ENCODE assay signal across 7 cellular contexts in the genomic region with DNA sequence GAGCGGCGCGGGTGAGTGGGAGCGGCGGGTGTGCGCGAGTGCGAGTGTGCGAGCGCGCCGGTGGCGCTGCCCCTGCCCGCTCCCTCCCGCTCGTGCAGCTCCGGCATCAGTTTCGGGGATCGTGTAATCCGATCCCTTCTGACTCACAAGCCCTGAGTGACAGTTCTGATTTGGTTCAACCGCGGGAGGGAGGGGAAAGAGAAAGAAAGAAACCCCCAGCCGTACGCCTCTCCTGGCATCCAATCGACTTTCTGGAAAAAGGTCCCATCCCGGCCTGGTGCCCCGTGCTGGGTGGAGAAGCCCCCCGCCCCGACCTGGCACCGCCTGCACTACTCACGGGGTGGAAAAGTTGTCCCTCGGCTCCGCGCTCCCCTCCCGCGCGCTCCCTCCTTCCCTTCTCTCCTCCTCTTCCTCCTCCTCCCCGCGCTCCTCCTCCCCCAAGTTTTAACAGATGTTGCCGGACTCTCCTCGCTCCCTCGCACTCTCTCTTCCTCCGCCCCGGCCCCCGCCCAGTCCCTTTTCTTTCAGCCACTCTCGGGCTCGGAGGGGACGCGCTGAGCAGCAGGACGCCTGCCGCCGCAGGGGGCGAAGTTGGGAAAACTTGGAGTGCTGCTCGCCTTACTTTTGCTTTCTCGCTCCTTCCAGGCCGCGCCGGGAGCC. TPM values are rescaled to one million over a fixed set of nuclear protein-coding genes. Genes with fewer than 3 reads are reported as not detected.
DNase-seq lines count a peak whose midpoint lies in the region; ATAC-seq and TF ChIP-seq lines count a peak whose summit lies in the region.

GLI3 (minus strand) TSS at position 48 of the 660 bp plus-strand sequence. CDS start 13,956 bp downstream, outside the sequence.

- H2BK15ac ChIP-seq in neuronal stem cell (ENCODE audit: low read length), result peak within 1 kb of the TSS; percentile 90

- H3K23ac ChIP-seq in neuronal stem cell (ENCODE audit: low read depth, low read length, poor library complexity), result peak within 1 kb of the TSS; percentile 23

- DNase-seq in GM06990 (ENCODE audit: extremely low read depth, insufficient read length), result peak; percentile 30
- DNase-seq in Kasumi-1 (lab: John Stamatoyannopoulos, UW), result peak; percentile 84
- peak in 1 of 2 donors; percentile 36 for DNase-seq in activated naive CD4-positive, alpha-beta T cell treated with anti-CD3 and anti-CD28 coated beads, Interleukin-2, amount 50 U/mL, for 72 hours (ENCODE audit: low spot score in 2 of 2)
- DNase-seq in glomerular visceral epithelial cell (ENCODE audit: extremely low spot score), result peak; percentile 87
- peak; percentile 94 for DNase-seq in neuronal stem cell (ENCODE audit: low spot score)
- DNase-seq in central memory CD4-positive, alpha-beta T cell, result no peak

- H2AFZ ChIP-seq in neuronal stem cell (ENCODE audit: low read length), result peak within 1 kb of the TSS; percentile 87

- H3K36me3 ChIP-seq in GM06990 (ENCODE audit: control insufficient read depth, insufficient read depth, low read length) (no peaks in the 10 kb centered on the region), neuronal stem cell (replicated peaks in 1 of 2; ENCODE audit: control insufficient read depth in 2 of 2, insufficient read depth in 2 of 2, low read length in 2 of 2) (peaks cover 0 to 7% of the 10 kb centered on the region in 2 donors)

- no peak for TF ChIP-seq CTCF in GM06990 (IDR thresholded peaks at IDR 0.05; ENCODE audit: insufficient read depth, low read length, poor library complexity, severe bottlenecking)

- peak within 1 kb of the TSS; percentile 81 for H2AK5ac ChIP-seq in neuronal stem cell (ENCODE audit: low read depth, low read length)

- peak within 1 kb of the TSS; percentile 99 for H2BK5ac ChIP-seq in neuronal stem cell (ENCODE audit: low read length)

- peaks cover 5 to 15% of the 10 kb centered on the region in 2 donors for H3K36me3 Mint-ChIP-seq in activated naive CD4-positive, alpha-beta T cell treated with anti-CD3 and anti-CD28 coated beads, Interleukin-2, amount 50 U/mL, for 72 hours

- peak within 1 kb of the TSS; percentile 15 for H4K91ac ChIP-seq in neuronal stem cell (ENCODE audit: low read depth, low read length, poor library complexity)

- H3K9me3 Mint-ChIP-seq in activated naive CD4-positive, alpha-beta T cell treated with anti-CD3 and anti-CD28 coated beads, Interleukin-2, amount 50 U/mL, for 72 hours, result peaks cover 0 to 3% of the 10 kb centered on the region in 2 donors

- H3K4ac ChIP-seq in neuronal stem cell (ENCODE audit: low read length), result peak within 1 kb of the TSS; percentile 71

- no peak within 1 kb of the TSS for H3K14ac ChIP-seq in neuronal stem cell (ENCODE audit: low read length)

- H3K4me1 ChIP-seq in neuronal stem cell (ENCODE audit: control insufficient read depth in 2 of 2, insufficient read depth in 1 of 2, low read depth in 1 of 2, low read length in 2 of 2), result peaks cover 10 to 33% of the 10 kb centered on the region in 2 donors

- no peaks in the 10 kb centered on the region for H3K79me1 ChIP-seq in neuronal stem cell (ENCODE audit: low read depth, low read length)

- peak; percentile 75 for ATAC-seq in GM21529 (IDR thresholded peaks at IDR 0.05; ENCODE audit: unreplicated experiment)
- ATAC-seq in activated naive CD4-positive, alpha-beta T cell treated with anti-CD3 and anti-CD28 coated beads, Interleukin-2, amount 50 U/mL, for 72 hours, result peak; percentile 89 to 92

- peak within 1 kb of the TSS; percentile 99 for H3K18ac ChIP-seq in neuronal stem cell (ENCODE audit: low read length)

- H3K27ac ChIP-seq in neuronal stem cell (replicated peaks; ENCODE audit: low read length), result peak within 1 kb of the TSS; percentile 97

- H3K4me2 ChIP-seq in neuronal stem cell (ENCODE audit: insufficient read depth, low read length, poor library complexity, severe bottlenecking), result peak within 1 kb of the TSS; percentile 72

- H3K4me3 ChIP-seq in GM06990 (replicated peaks; ENCODE audit: low read depth, low read length) (peak within 1 kb of the TSS; percentile 67), neuronal stem cell (ENCODE audit: low read length in 2 of 2) (peak within 1 kb of the TSS; percentile 85 to 97)

- no peaks in the 10 kb centered on the region; the same call in none of the 2 replicates for H3K27me3 ChIP-seq in GM06990 (replicated peaks; ENCODE audit: control insufficient read depth, insufficient read depth, low read length)
- no peaks in the 10 kb centered on the region for H3K27me3 ChIP-seq in neuronal stem cell (ENCODE audit: control insufficient read depth in 3 of 3, insufficient read depth in 3 of 3, low read depth in 1 of 3, low read length in 3 of 3)

- H4K8ac ChIP-seq in neuronal stem cell (ENCODE audit: low read depth, low read length), result no peak within 1 kb of the TSS

- no peak within 1 kb of the TSS for H2BK12ac ChIP-seq in neuronal stem cell (ENCODE audit: low read length)

- peak within 1 kb of the TSS; percentile 88 for H2BK120ac ChIP-seq in neuronal stem cell (ENCODE audit: low read depth, low read length)

- peak within 1 kb of the TSS; percentile 92 for H3K9ac ChIP-seq in neuronal stem cell (ENCODE audit: low read depth, low read length, poor library complexity)

- no peaks in the 10 kb centered on the region for H3K9me3 ChIP-seq in neuronal stem cell (replicated peaks in 1 of 2; ENCODE audit: control insufficient read depth in 2 of 2, insufficient read depth in 1 of 2, low read depth in 1 of 2, low read length in 2 of 2)

- WGBS in neuronal stem cell (ENCODE audit: extremely low coverage in 2 of 2, insufficient read length in 2 of 2, insufficient replicate concordance in 1 of 2), 2 donors, result no CpG with 5 or more reads among the region's 58 CpGs

- no peak within 1 kb of the TSS for H3K27ac Mint-ChIP-seq in activated naive CD4-positive, alpha-beta T cell treated with anti-CD3 and anti-CD28 coated beads, Interleukin-2, amount 50 U/mL, for 72 hours

RNA-seq across cellular contexts. Expression of gene GLI3, which starts in this region (rescaled TPM):
- under 1 TPM; 0.14 to 0.64 TPM for total RNA-seq in activated naive CD4-positive, alpha-beta T cell treated with anti-CD3 and anti-CD28 coated beads, Interleukin-2, amount 50 U/mL, for 72 hours
- 54.7 TPM for polyA plus RNA-seq in neuronal stem cell (2013, experiment 1 of 2)
- polyA plus RNA-seq in neuronal stem cell (2013, experiment 2 of 2), result 56.9 TPM

Comparison
In these comparisons a context has a peak if more than half of its experiments do, and no peak if none do; other contexts are left out.
1. Peak in ATAC-seq in activated naive CD4-positive, alpha-beta T cell treated with anti-CD3 and anti-CD28 coated beads, Interleukin-2, amount 50 U/mL, for 72 hours; RNA of the gene not detected or under 1 TPM.